Comparison of ENCODE assay signal across 8 cellular contexts in the genomic region with DNA sequence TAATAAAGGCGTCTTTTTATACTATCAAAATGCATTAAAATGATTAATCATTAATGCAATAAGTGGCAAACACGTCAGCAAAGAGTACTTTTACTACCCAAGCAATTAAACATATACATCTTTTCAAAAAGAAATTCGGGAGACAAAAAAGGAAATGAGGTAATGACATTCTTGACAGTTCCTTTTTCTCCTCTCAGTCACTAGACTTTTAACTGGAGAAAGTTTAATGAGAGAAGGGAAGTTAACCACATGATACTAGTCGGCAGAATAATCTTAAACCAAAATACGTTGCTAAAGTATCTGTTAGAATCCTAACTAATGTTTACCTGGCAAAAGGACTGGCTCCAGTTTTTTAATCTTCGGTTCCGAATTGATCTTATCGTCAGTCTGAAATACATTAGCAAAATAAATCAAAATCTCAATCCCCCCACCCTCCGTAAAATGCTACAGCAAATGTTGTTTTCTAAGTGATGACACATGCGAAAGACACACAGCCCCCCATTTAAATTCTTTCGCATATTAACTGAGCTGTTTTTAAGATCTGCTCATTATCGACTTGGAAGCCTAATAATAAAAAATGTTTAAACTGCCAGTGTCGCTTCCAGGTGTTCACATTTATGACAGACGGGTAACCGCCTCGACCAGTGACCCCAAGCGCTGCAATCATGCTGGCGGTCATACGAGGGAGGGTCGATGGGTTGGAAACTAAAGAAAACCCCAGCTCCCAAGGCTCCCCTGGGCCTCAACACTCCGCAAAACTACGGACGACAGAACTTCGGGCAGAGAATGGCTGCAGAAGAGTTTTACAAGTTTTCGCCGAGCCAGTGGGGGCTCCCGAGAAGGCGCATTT. TPM values are rescaled to one million over a fixed set of nuclear protein-coding genes. Genes with fewer than 3 reads are reported as not detected.
DNase-seq lines count a peak whose midpoint lies in the region; ATAC-seq and TF ChIP-seq lines count a peak whose summit lies in the region.

No MANE protein-coding gene starts in this region.

- H3K9me2 ChIP-seq in SU-DHL-6 (replicated peaks; ENCODE audit: insufficient read depth, low read length) (no peaks in the 10 kb centered on the region), neural cell (ENCODE audit: insufficient read depth, low read length) (no peaks in the 10 kb centered on the region)

- ATAC-seq in HG02840 (IDR thresholded peaks at IDR 0.05; ENCODE audit: low FRiP score, unreplicated experiment), result peak; percentile 6

- H3K36me3 ChIP-seq in SU-DHL-6 (ENCODE audit: low read length) (no peaks in the 10 kb centered on the region), neural cell (ENCODE audit: insufficient read depth, low read length) (no peaks in the 10 kb centered on the region)

- no peak for TF ChIP-seq RAD21 in neural cell (conservative IDR thresholded peaks at IDR 0.05)

- H3F3A ChIP-seq in SU-DHL-6 (ENCODE audit: insufficient read depth) (peaks cover 11% of the 10 kb centered on the region), neural cell (ENCODE audit: insufficient read depth, low read length, poor library complexity, severe bottlenecking) (no peaks in the 10 kb centered on the region)

- DNase-seq in EL (peak; percentile 40), epithelial cell of proximal tubule (ENCODE audit: low read depth) (no peak), HCEC 1CT (no peak), DMS153 (lab: John Stamatoyannopoulos, UW) (no peak), D341Med (ENCODE audit: low spot score) (no peak)

- H2AFZ ChIP-seq in SU-DHL-6 (ENCODE audit: low read depth, low read length, severe bottlenecking) (peak overlapping the region; percentile 91), neural cell (ENCODE audit: low read depth, low read length) (no peak overlapping the region)

- no peaks in the 10 kb centered on the region for H4K20me1 ChIP-seq in SU-DHL-6 (ENCODE audit: low read depth, low read length)
- H4K20me1 ChIP-seq in neural cell (ENCODE audit: insufficient read depth), result no peaks in the 10 kb centered on the region

- no peaks in the 10 kb centered on the region for H3K9me3 ChIP-seq in SU-DHL-6 (ENCODE audit: insufficient read depth, low read length)
- H3K9me3 ChIP-seq in neural cell (ENCODE audit: low read length), result no peaks in the 10 kb centered on the region

- peak overlapping the region; percentile 79 for H3K4me2 ChIP-seq in SU-DHL-6 (ENCODE audit: low read depth, low read length, poor library complexity, severe bottlenecking)
- H3K4me2 ChIP-seq in neural cell (ENCODE audit: low read length), result peak overlapping the region; percentile 51

- H3K27me3 ChIP-seq in SU-DHL-6 (ENCODE audit: low read length) (no peaks in the 10 kb centered on the region), neural cell (ENCODE audit: insufficient read depth, low read depth, low read length) (peaks cover 9% of the 10 kb centered on the region)

- TF ChIP-seq CTCF in SU-DHL-6 (IDR thresholded peaks at IDR 0.05; ENCODE audit: insufficient read depth, low read length, poor library complexity, severe bottlenecking) (no peak), epithelial cell of proximal tubule (conservative IDR thresholded peaks at IDR 0.05; ENCODE audit: low read depth, low read length) (no peak), neural cell (IDR thresholded peaks at IDR 0.05; ENCODE audit: poor library complexity, severe bottlenecking) (no peak)

- H3K4me3 ChIP-seq in SU-DHL-6 (ENCODE audit: insufficient read depth, low read length, poor library complexity, severe bottlenecking) (peak overlapping the region; percentile 95), epithelial cell of proximal tubule (ENCODE audit: low read depth, low read length) (peak overlapping the region; percentile 74), neural cell (ENCODE audit: low read length) (peak overlapping the region; percentile 84)

- H3K27ac ChIP-seq in SU-DHL-6 (ENCODE audit: low read depth, low read length), result peak overlapping the region; percentile 53
- H3K27ac ChIP-seq in neural cell (ENCODE audit: low read length), result no peak overlapping the region

- H3K9ac ChIP-seq in SU-DHL-6 (ENCODE audit: low read length) (peak overlapping the region; percentile 80), neural cell (ENCODE audit: low read length) (peak overlapping the region; percentile 56)

- peaks cover 10% of the 10 kb centered on the region; the same call in 1 of the 2 replicates for H3K79me2 ChIP-seq in SU-DHL-6 (ENCODE audit: insufficient read depth, low read length)
- H3K79me2 ChIP-seq in neural cell (replicated peaks; ENCODE audit: insufficient read depth, low read length), result peaks cover 14% of the 10 kb centered on the region

- TF ChIP-seq EP300 in neural cell (conservative IDR thresholded peaks at IDR 0.05; ENCODE audit: poor library complexity, severe bottlenecking), result no peak

TF ChIP-seq in neural cell, 6 proteins besides CTCF, POLR2A, EP300 and RAD21:
- TF ChIP-seq EZH2 (IDR thresholded peaks at IDR 0.05; ENCODE audit: borderline replicate concordance, insufficient read depth, low read length, poor library complexity, severe bottlenecking), result no peak
- TF ChIP-seq POLR2AphosphoS5 (IDR thresholded peaks at IDR 0.05), result no peak
- no peak for TF ChIP-seq SMC3 (conservative IDR thresholded peaks at IDR 0.05; ENCODE audit: poor library complexity)
- TF ChIP-seq MXI1 (conservative IDR thresholded peaks at IDR 0.05; ENCODE audit: poor library complexity, severe bottlenecking), result no peak
- TF ChIP-seq, protein P1, sequence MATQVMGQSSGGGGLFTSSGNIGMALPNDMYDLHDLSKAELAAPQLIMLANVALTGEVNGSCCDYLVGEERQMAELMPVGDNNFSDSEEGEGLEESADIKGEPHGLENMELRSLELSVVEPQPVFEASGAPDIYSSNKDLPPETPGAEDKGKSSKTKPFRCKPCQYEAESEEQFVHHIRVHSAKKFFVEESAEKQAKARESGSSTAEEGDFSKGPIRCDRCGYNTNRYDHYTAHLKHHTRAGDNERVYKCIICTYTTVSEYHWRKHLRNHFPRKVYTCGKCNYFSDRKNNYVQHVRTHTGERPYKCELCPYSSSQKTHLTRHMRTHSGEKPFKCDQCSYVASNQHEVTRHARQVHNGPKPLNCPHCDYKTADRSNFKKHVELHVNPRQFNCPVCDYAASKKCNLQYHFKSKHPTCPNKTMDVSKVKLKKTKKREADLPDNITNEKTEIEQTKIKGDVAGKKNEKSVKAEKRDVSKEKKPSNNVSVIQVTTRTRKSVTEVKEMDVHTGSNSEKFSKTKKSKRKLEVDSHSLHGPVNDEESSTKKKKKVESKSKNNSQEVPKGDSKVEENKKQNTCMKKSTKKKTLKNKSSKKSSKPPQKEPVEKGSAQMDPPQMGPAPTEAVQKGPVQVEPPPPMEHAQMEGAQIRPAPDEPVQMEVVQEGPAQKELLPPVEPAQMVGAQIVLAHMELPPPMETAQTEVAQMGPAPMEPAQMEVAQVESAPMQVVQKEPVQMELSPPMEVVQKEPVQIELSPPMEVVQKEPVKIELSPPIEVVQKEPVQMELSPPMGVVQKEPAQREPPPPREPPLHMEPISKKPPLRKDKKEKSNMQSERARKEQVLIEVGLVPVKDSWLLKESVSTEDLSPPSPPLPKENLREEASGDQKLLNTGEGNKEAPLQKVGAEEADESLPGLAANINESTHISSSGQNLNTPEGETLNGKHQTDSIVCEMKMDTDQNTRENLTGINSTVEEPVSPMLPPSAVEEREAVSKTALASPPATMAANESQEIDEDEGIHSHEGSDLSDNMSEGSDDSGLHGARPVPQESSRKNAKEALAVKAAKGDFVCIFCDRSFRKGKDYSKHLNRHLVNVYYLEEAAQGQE (IDR thresholded peaks at IDR 0.05; ENCODE audit: borderline replicate concordance), result no peak
- TF ChIP-seq TAF1 (IDR thresholded peaks at IDR 0.05; ENCODE audit: low read depth), result no peak

RNA-seq across cellular contexts. Expression of a gene that starts 0.8 kb away (rescaled TPM):
- 18.1 and 19.0 TPM in 2 replicates for total RNA-seq in epithelial cell of proximal tubule
- polyA plus RNA-seq in neural cell, result 1.8 and 2.3 TPM in 2 replicates
- polyA minus RNA-seq in neural cell, result 3.4 and 5.4 TPM in 2 replicates
